1 cellular context compared by ENCODE assay signal in genomic region chr2:185984670-185985069, GRCh38.
TF ChIP-seq lines count a peak whose summit lies in the region.

No MANE protein-coding gene starts in this region.

TF ChIP-seq in GM23338, 12 proteins besides CTCF, POLR2A, EP300 and RAD21 (continued from another document):
- TF ChIP-seq ETS1 (IDR thresholded peaks at IDR 0.05) (no peak), EZH2phosphoT487 (IDR thresholded peaks at IDR 0.05; ENCODE audit: unreplicated experiment) (no peak)
